1 cellular context compared by ENCODE assay signal in the genomic region with DNA sequence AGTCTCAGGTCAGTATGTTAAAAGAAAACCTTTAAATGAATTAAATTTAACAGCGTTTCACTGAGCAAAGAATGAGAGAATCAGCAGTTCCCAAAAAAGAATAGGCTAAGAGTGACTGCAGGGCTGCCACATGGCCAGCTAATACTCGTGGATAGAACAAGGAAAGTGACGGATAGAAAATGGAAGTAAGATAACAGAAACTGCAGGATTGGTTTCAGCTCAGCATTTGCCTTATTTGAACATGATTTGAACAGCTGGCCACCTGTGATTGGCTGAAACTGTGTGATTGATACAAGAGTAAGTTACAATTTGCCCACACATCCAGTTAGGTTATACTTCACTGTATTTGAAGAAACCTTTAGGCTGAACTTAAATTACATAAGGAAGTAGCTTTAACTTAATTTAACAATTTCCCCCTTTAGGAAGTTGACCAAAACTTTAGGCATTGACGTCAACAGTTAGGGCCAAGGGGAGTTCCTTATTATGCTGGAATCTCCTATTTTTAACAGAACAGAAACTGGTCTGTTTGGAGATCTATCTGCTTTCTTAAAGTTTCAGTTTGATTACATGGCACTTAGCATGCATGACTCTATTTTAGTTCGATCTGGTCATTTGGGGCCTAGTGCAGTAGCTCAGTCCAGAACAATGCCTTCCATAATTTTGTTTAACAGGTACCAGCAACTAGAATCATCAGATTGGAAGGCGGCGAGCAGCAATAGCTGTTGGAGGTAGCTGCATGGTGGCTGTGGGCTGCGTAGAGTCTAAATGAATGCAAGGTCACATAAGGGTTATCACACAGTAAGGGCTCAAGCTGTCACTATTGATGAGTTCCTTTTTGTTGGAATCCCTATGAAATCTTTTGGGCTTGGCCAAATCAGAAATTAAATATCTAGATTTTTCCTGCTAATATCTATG.
TF ChIP-seq lines count a peak whose summit lies in the region.

No MANE protein-coding gene starts in this region.

TF ChIP-seq in HepG2, 621 proteins besides CTCF, POLR2A, EP300 and RAD21 (continued from another document):
- TF ChIP-seq, protein P1, sequence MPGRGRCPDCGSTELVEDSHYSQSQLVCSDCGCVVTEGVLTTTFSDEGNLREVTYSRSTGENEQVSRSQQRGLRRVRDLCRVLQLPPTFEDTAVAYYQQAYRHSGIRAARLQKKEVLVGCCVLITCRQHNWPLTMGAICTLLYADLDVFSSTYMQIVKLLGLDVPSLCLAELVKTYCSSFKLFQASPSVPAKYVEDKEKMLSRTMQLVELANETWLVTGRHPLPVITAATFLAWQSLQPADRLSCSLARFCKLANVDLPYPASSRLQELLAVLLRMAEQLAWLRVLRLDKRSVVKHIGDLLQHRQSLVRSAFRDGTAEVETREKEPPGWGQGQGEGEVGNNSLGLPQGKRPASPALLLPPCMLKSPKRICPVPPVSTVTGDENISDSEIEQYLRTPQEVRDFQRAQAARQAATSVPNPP (CRISPR knock-in tag; IDR thresholded peaks at IDR 0.05): no peak
- TF ChIP-seq FIP1L1 (IDR thresholded peaks at IDR 0.05; ENCODE audit: borderline replicate concordance, insufficient read depth, low read depth, low read length) (no peak), PRPF4 (IDR thresholded peaks at IDR 0.05; ENCODE audit: low read depth, low read length, poor library complexity, severe bottlenecking) (no peak), HMG20A (CRISPR knock-in tag; IDR thresholded peaks at IDR 0.05; ENCODE audit: borderline replicate concordance) (no peak), FOSL2 (CRISPR knock-in tag; IDR thresholded peaks at IDR 0.05) (no peak), PHF8 (CRISPR knock-in tag; IDR thresholded peaks at IDR 0.05) (no peak)
TF ChIP-seq in HepG2: peak in this region for 0.
